Comparison of ENCODE assay signal across 22 cellular contexts in genomic region chr14:69868363-69868963, GRCh38. TPM values are rescaled to one million over a fixed set of nuclear protein-coding genes. Genes with fewer than 3 reads are reported as not detected.
"Had no signal": no experiment of that assay in that cellular context is flagged by ENCODE, and none has a peak within 500 bp of the region (broad histone marks: within the 10 kb centered on the region; RNA-seq: fewer than 3 reads in every experiment).

No MANE protein-coding gene starts in this region.

- H3K9me3 ChIP-seq: ascending aorta, Peyer's patch had no signal

- H3K36me3 Mint-ChIP-seq: activated CD4-positive, alpha-beta memory T cell treated with anti-CD3 and anti-CD28 coated beads for 36 hours; activated naive CD4-positive, alpha-beta T cell treated with anti-CD3 and anti-CD28 coated beads, Interleukin-2, amount 50 U/mL, for 72 hours had no signal

- DNase-seq: activated CD4-positive, alpha-beta memory T cell treated with anti-CD3 and anti-CD28 coated beads for 36 hours; activated CD4-positive, alpha-beta T cell treated with anti-CD3 and anti-CD28 coated beads, Interleukin-2, amount 10 ng/mL, durations not matched to agents 24 days and 14 days; activated CD4-positive, CD25-positive, alpha-beta regulatory T cell treated with anti-CD3 and anti-CD28 coated beads, Interleukin-2, amount 50 U/mL, for 72 hours; activated CD8-positive, alpha-beta memory T cell treated with anti-CD3 and anti-CD28 coated beads for 24 hours; activated naive CD4-positive, alpha-beta T cell; activated naive CD8-positive, alpha-beta T cell treated with anti-CD3 and anti-CD28 coated beads, Interleukin-2, amount 50 U/mL, for 24 hours; activated T-cell treated with anti-CD3 and anti-CD28 coated beads for 4 hours; amniotic stem cell; NCI-H2029; NCI-H2107; NCI-H2171 treated with DMSO at 0.1 percent for 48 hours; NCI-H226; NCI-H526; Peyer's patch had no signal

- H3K4me3 ChIP-seq: ascending aorta, Peyer's patch had no signal

- H3K27ac ChIP-seq: ascending aorta, KMS-11, Peyer's patch had no signal

- H3K27me3 ChIP-seq: ascending aorta, Peyer's patch had no signal

- H3K4me1 ChIP-seq: ascending aorta, Peyer's patch had no signal

- H3K36me3 ChIP-seq: ascending aorta, Peyer's patch had no signal

- H3K9me3 Mint-ChIP-seq: activated naive CD8-positive, alpha-beta T cell treated with anti-CD3 and anti-CD28 coated beads, Interleukin-2, amount 50 U/mL, for 24 hours had no signal

- ATAC-seq: activated naive CD4-positive, alpha-beta T cell treated with anti-CD3 and anti-CD28 coated beads, Interleukin-2, amount 50 U/mL, for 72 hours; activated naive CD8-positive, alpha-beta T cell treated with anti-CD3 and anti-CD28 coated beads, Interleukin-2, amount 50 U/mL, for 24 hours had no signal

- H3K4me2 ChIP-seq: KMS-11 had no signal

- H3K9ac ChIP-seq: KMS-11 had no signal

- H3K27ac Mint-ChIP-seq: activated CD4-positive, alpha-beta memory T cell treated with anti-CD3 and anti-CD28 coated beads for 36 hours; activated CD4-positive, alpha-beta T cell treated with anti-CD3 and anti-CD28 coated beads, Interleukin-2, amount 10 ng/mL, durations not matched to agents 24 days and 14 days; activated naive CD4-positive, alpha-beta T cell treated with anti-CD3 and anti-CD28 coated beads, Interleukin-2, amount 50 U/mL, for 72 hours; activated naive CD8-positive, alpha-beta T cell treated with anti-CD3 and anti-CD28 coated beads, Interleukin-2, amount 50 U/mL, for 24 hours; brain; T-helper 1 cell treated with Interleukin-12 subunit alpha and Interleukin-12 subunit beta and Interleukin-4 antibody, amounts not matched to agents 30 μg/mL and 1 μg/mL, for 36 hours had no signal

- H3K4me3 Mint-ChIP-seq: activated CD4-positive, alpha-beta memory T cell treated with anti-CD3 and anti-CD28 coated beads for 36 hours; activated CD4-positive, alpha-beta T cell treated with anti-CD3 and anti-CD28 coated beads, Interleukin-2, amount 10 ng/mL, durations not matched to agents 24 days and 14 days; activated naive CD8-positive, alpha-beta T cell treated with anti-CD3 and anti-CD28 coated beads, Interleukin-2, amount 50 U/mL, for 24 hours; brain; central memory CD8-positive, alpha-beta T cell; T-helper 1 cell treated with Interleukin-12 subunit alpha and Interleukin-12 subunit beta and Interleukin-4 antibody, amounts not matched to agents 30 μg/mL and 1 μg/mL, for 36 hours had no signal

- H3K4me1 Mint-ChIP-seq: activated CD4-positive, alpha-beta T cell treated with anti-CD3 and anti-CD28 coated beads, Interleukin-2, amount 10 ng/mL, durations not matched to agents 24 days and 14 days; activated naive CD8-positive, alpha-beta T cell treated with anti-CD3 and anti-CD28 coated beads, Interleukin-2, amount 50 U/mL, for 24 hours; brain; central memory CD8-positive, alpha-beta T cell had no signal

RNA-seq across cellular contexts. Expression of gene SMOC1, which starts 10.8 kb away (rescaled TPM):
- total RNA-seq: activated CD4-positive, alpha-beta memory T cell treated with anti-CD3 and anti-CD28 coated beads for 36 hours; activated CD4-positive, alpha-beta T cell treated with anti-CD3 and anti-CD28 coated beads, Interleukin-2, amount 10 ng/mL, durations not matched to agents 24 days and 14 days; activated naive CD4-positive, alpha-beta T cell treated with anti-CD3 and anti-CD28 coated beads, Interleukin-2, amount 50 U/mL, for 72 hours; OCI-LY7; SK-MEL-5 had no signal
